In the genomic region with DNA sequence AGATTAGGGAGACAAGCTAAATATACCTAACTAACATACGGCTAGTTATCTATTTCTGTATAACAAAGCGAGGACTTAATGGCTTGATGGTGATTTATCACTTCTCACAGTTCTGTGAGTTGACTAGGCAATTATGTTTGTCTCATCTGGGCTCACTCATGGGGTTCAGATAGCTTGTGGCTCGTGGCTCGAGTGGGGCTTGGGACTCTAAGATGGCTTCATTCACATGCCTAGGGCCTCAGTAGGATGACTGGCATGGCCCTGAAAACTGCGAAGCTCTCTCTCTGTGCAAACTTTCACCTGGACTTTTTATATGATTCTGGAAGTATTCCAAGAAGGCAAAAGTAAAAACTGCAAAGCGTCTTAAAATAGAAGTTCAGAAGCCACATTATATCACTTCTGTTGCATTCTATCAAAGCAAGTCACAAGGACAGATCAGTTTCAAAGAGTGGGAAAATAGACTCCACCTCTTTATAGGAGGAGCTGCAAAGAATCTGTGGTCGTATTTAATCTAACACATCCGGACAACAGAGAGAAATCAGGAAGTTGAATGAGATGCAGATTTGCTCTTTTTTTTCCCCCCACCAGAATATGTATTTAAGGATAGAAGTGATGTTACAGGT, we compare ENCODE assay signal across 12 cellular contexts.
DNase-seq lines count a peak whose midpoint lies in the region; ATAC-seq lines count a peak whose summit lies in the region.
"Had no signal": no experiment of that assay in that cellular context is flagged by ENCODE, and none has a peak within 500 bp of the region (broad histone marks: within the 10 kb centered on the region; RNA-seq: fewer than 3 reads in every experiment).

No MANE protein-coding gene starts in this region.

- H3K4me1 ChIP-seq in CD4-positive, alpha-beta memory T cell (ENCODE audit: insufficient read depth, low read length): peaks cover 99% of the 10 kb centered on the region

- peak overlapping the region in 1 of 2 donors; percentile 29 for H3K4me3 ChIP-seq in CD4-positive, alpha-beta memory T cell (ENCODE audit: low read length in 2 of 2)
- H3K4me3 ChIP-seq: ovary, PC-9 had no signal

- peaks cover 85 to 97% (median 91%) of the 10 kb centered on the region in 4 donors for H3K4me1 Mint-ChIP-seq in CD4-positive, alpha-beta memory T cell
- H3K4me1 Mint-ChIP-seq in activated CD4-positive, alpha-beta memory T cell treated with anti-CD3 and anti-CD28 coated beads for 36 hours (ENCODE audit: low read depth): peaks cover 95% of the 10 kb centered on the region

- H3K27me3 ChIP-seq in CD4-positive, alpha-beta memory T cell (ENCODE audit: insufficient read depth, low read length): no peaks in the 10 kb centered on the region
- H3K27me3 ChIP-seq: ovary had no signal

- DNase-seq in CD4-positive, alpha-beta memory T cell: peak; percentile 47 to 71 (median 63)
- peak; percentile 23 for DNase-seq in HT-29 (ENCODE audit: low spot score)
- peak; percentile 40 for DNase-seq in activated CD4-positive, alpha-beta memory T cell treated with anti-CD3 and anti-CD28 coated beads for 36 hours
- DNase-seq in left colon: no peak
- no peak for DNase-seq in ecto neural progenitor cell (ENCODE audit: low spot score)
- no peak for DNase-seq in H4 (ENCODE audit: low spot score)
- DNase-seq in NCI-H526 treated with DMSO at 0.1 percent for 48 hours (lab: John Stamatoyannopoulos, UW): no peak
- DNase-seq: DMS53, NCI-H2107, ovary, PC-9 had no signal

- peak overlapping the region; percentile 49 to 83 (median 73) for H3K4me3 Mint-ChIP-seq in CD4-positive, alpha-beta memory T cell
- H3K4me3 Mint-ChIP-seq in activated CD4-positive, alpha-beta memory T cell treated with anti-CD3 and anti-CD28 coated beads for 36 hours: peak overlapping the region; percentile 48

- intact Hi-C loops in CD4-positive, alpha-beta memory T cell (cut with micrococcal nuclease): loop anchor here (1.0 to 5.0 kb wide), 4 partner anchors 50 to 491 kb away; partner anchors contain the start of gene INPP4B
- intact Hi-C loops in activated CD4-positive, alpha-beta memory T cell treated with anti-CD3 and anti-CD28 coated beads for 36 hours (cut with micrococcal nuclease): loop anchor here (1.0 to 5.0 kb wide), 5 partner anchors 50 to 467 kb away; no protein-coding TSS in a partner anchor
- intact Hi-C loops in left colon (cut with DNase I, micrococcal nuclease): loop anchor here in 1 of 2 donors (5.0 kb wide), 1 partner anchor 487 kb away; no protein-coding TSS in a partner anchor

- H3K9me3 Mint-ChIP-seq in CD4-positive, alpha-beta memory T cell: no peaks in the 10 kb centered on the region
- no peaks in the 10 kb centered on the region for H3K9me3 Mint-ChIP-seq in activated CD4-positive, alpha-beta memory T cell treated with anti-CD3 and anti-CD28 coated beads for 36 hours

- H3K27me3 Mint-ChIP-seq in CD4-positive, alpha-beta memory T cell: no peaks in the 10 kb centered on the region
- H3K27me3 Mint-ChIP-seq in activated CD4-positive, alpha-beta memory T cell treated with anti-CD3 and anti-CD28 coated beads for 36 hours: no peaks in the 10 kb centered on the region

- no peaks in the 10 kb centered on the region for H3K9me3 ChIP-seq in CD4-positive, alpha-beta memory T cell (ENCODE audit: control insufficient read depth in 1 of 2, low read length in 2 of 2)
- H3K9me3 ChIP-seq: ovary had no signal

- CTCF ChIA-PET in CD4-positive, alpha-beta memory T cell (lab: Charles Lee; ENCODE audit: partially characterized antibody): interaction anchor here (0.8 to 9.2 kb wide), 41 partner anchors 8 to 491 kb away, joined by 3 to 107 read pairs (median 5); partner anchors contain the start of gene INPP4B
- CTCF ChIA-PET in activated CD4-positive, alpha-beta memory T cell treated with anti-CD3 and anti-CD28 coated beads for 36 hours (lab: Charles Lee): interaction anchor here (0.8 to 4.2 kb wide), 18 partner anchors 10 to 213 kb away, joined by 3 to 20 read pairs (median 6); no protein-coding TSS in a partner anchor

- peaks cover 4 to 6% of the 10 kb centered on the region in 2 donors for H3K36me3 Mint-ChIP-seq in CD4-positive, alpha-beta memory T cell
- H3K36me3 Mint-ChIP-seq in activated CD4-positive, alpha-beta memory T cell treated with anti-CD3 and anti-CD28 coated beads for 36 hours: no peaks in the 10 kb centered on the region

- ATAC-seq in left colon (peak; percentile 34), GM19023 (IDR thresholded peaks at IDR 0.05; ENCODE audit: unreplicated experiment) (no peak)

- H3K27ac ChIP-seq in CD4-positive, alpha-beta memory T cell (ENCODE audit: low read depth, low read length): peak overlapping the region; percentile 57
- H3K27ac ChIP-seq: ovary had no signal

- POLR2A ChIA-PET in CD4-positive, alpha-beta memory T cell (lab: Charles Lee; ENCODE audit: partially characterized antibody): interaction anchor here (0.6 to 7.3 kb wide), 29 partner anchors 13 to 365 kb away, joined by 3 to 117 read pairs (median 6); no protein-coding TSS in a partner anchor
- POLR2A ChIA-PET in activated CD4-positive, alpha-beta memory T cell treated with anti-CD3 and anti-CD28 coated beads for 36 hours (lab: Charles Lee): interaction anchor here (0.7 to 2.4 kb wide), 9 partner anchors 9 to 212 kb away, joined by 3 to 19 read pairs (median 6); no protein-coding TSS in a partner anchor

- peak overlapping the region; percentile 80 to 96 (median 91) for H3K27ac Mint-ChIP-seq in CD4-positive, alpha-beta memory T cell
- H3K27ac Mint-ChIP-seq in activated CD4-positive, alpha-beta memory T cell treated with anti-CD3 and anti-CD28 coated beads for 36 hours: peak overlapping the region; percentile 87

- H3K36me3 ChIP-seq in CD4-positive, alpha-beta memory T cell (ENCODE audit: insufficient read depth, low read length): no peaks in the 10 kb centered on the region
- H3K36me3 ChIP-seq: ovary had no signal

Comparison
In these comparisons a context has a peak if more than half of its experiments do, and no peak if none do; other contexts are left out.
1. DNase-seq: peak in CD4-positive, alpha-beta memory T cell (5 of 5), HT-29 (single experiment) and activated CD4-positive, alpha-beta memory T cell treated with anti-CD3 and anti-CD28 coated beads for 36 hours (single experiment); none in left colon (0 of 2), ecto neural progenitor cell (single experiment), H4 (single experiment) and NCI-H526 treated with DMSO at 0.1 percent for 48 hours (single experiment).